8 cellular contexts compared by ENCODE assay signal in genomic region chr13:32669030-32669646, GRCh38.
A peak's percentile ranks its signal among the peaks of the same experiment; 100 is the strongest.
DNase-seq lines count a peak whose midpoint lies in the region; ATAC-seq, FAIRE-seq and TF ChIP-seq lines count a peak whose summit lies in the region.

No MANE protein-coding gene starts in this region.

- FAIRE-seq in GM19239 (lab: Jason Lieb, UNC) (peak; percentile 53), K562 (lab: Jason Lieb, UNC) (peak; percentile 69)

- H3K4me1 Mint-ChIP-seq in CD4-positive, alpha-beta T cell (ENCODE audit: low read depth) = peaks cover 10% of the 10 kb centered on the region

- H3K27me3 ChIP-seq in CD4-positive, alpha-beta T cell (ENCODE audit: control insufficient read depth, insufficient read depth, low read length) = no peaks in the 10 kb centered on the region
- no peaks in the 10 kb centered on the region for H3K27me3 ChIP-seq in K562 (ENCODE audit: control insufficient read depth in 2 of 2, insufficient read depth in 2 of 2, low read length in 2 of 2)

- H3K9me3 ChIP-seq in CD4-positive, alpha-beta T cell (ENCODE audit: control insufficient read depth, low read length) = no peaks in the 10 kb centered on the region
- H3K9me3 ChIP-seq in K562 (replicated peaks; ENCODE audit: control insufficient read depth, insufficient read depth, low read depth, low read length) = no peaks in the 10 kb centered on the region

- TF ChIP-seq EP300 in K562 (IDR thresholded peaks at IDR 0.05; ENCODE audit: low read length) = no peak

- no peaks in the 10 kb centered on the region for H3K9me1 ChIP-seq in K562 (ENCODE audit: control insufficient read depth, insufficient read depth, low read length)

- peaks cover 46% of the 10 kb centered on the region for H3K36me3 Mint-ChIP-seq in CD4-positive, alpha-beta T cell (ENCODE audit: low read depth)

- H3K4me3 Mint-ChIP-seq in CD4-positive, alpha-beta T cell = no peak overlapping the region

- no peaks in the 10 kb centered on the region for H4K20me1 ChIP-seq in K562 (replicated peaks; ENCODE audit: control insufficient read depth, insufficient read depth, low read length)

- H3K4me3 ChIP-seq in K562 = no peak overlapping the region

- H3K9ac ChIP-seq in K562 (ENCODE audit: insufficient read depth in 1 of 2, low read depth in 2 of 2, low read length in 2 of 2) = no peak overlapping the region

- H3K4me1 ChIP-seq in K562 (replicated peaks in 1 of 2; ENCODE audit: control insufficient read depth in 2 of 2, insufficient read depth in 2 of 2, low read length in 2 of 2) = no peaks in the 10 kb centered on the region

- H3K79me2 ChIP-seq in K562 (ENCODE audit: control insufficient read depth, insufficient read depth, low read length) = no peaks in the 10 kb centered on the region

- DNase-seq in CD4-positive, alpha-beta T cell = no peak
- DNase-seq in GM19239 (ENCODE audit: insufficient read length, low spot score) (no peak), NCI-H345 treated with DMSO at 0.1 percent for 48 hours (lab: John Stamatoyannopoulos, UW; ENCODE audit: unreplicated experiment) (peak; percentile 12), K562 (ENCODE audit: extremely low read depth in 1 of 4, low spot score in 3 of 4) (peak; percentile 22 to 51 (median 26)), left lobe of liver (ENCODE audit: low spot score) (no peak), HK-2 (ENCODE audit: unreplicated experiment) (no peak)
- no peak for DNase-seq in stimulated activated naive CD4-positive, alpha-beta T cell treated with Interleukin-2 at 50 U/mL for 16 hours (lab: John Stamatoyannopoulos, UW)

- CTCF ChIA-PET in CD4-positive, alpha-beta T cell (lab: Charles Lee) = interaction anchor here (0.7 to 5.2 kb wide), 8 partner anchors 8 to 83 kb away, joined by 3 to 41 read pairs (median 4); partner anchors contain the start of gene PDS5B
- CTCF ChIA-PET in K562 (lab: Yijun Ruan, JAX; ENCODE audit: low intra/inter-chr PET ratio) = interaction anchor here (0.6 to 2.0 kb wide), 2 partner anchors 82 to 288 kb away, joined by 4 to 15 read pairs; partner anchors contain the start of gene PDS5B

- H3K9me3 Mint-ChIP-seq in CD4-positive, alpha-beta T cell = no peaks in the 10 kb centered on the region

- TF ChIP-seq POLR2A in K562 (conservative IDR thresholded peaks at IDR 0.05) = no peak

- peak; percentile 22 to 41; a peak in 3 of 4 replicates for TF ChIP-seq RAD21 in K562 (CRISPR knock-in tag; conservative IDR thresholded peaks at IDR 0.05 in 1 of 2, IDR thresholded peaks at IDR 0.05 in 1 of 2)

- 45% methylated on average over 3 of the region's 3 CpGs for WGBS in K562 (ENCODE audit: insufficient coverage, low coverage, missing lambda C conversion rate)

- POLR2A ChIA-PET in CD4-positive, alpha-beta T cell (lab: Charles Lee) = interaction anchor here (0.7 to 1.3 kb wide), 5 partner anchors 20 to 874 kb away, joined by 3 to 4 read pairs (median 3); partner anchors contain the start of gene PDS5B
- POLR2A ChIA-PET in K562 (lab: Yijun Ruan, JAX) = interaction anchor here (0.6 to 1.2 kb wide), 5 partner anchors 11 to 367 kb away, joined by 3 to 4 read pairs (median 3); no protein-coding TSS in a partner anchor

- in situ Hi-C loops in K562 (cut with MboI) = no loop called here

- H3K27me3 Mint-ChIP-seq in CD4-positive, alpha-beta T cell = no peaks in the 10 kb centered on the region

- no TSS peak for BruUV-seq in K562 (replicated peaks; lab: Mats Ljungman, UMichigan)

- TF ChIP-seq CTCF in CD4-positive, alpha-beta T cell (IDR thresholded peaks at IDR 0.05) = peak; percentile 71
- TF ChIP-seq CTCF in K562 (IDR thresholded peaks at IDR 0.05 in 2 of 3, conservative IDR thresholded peaks at IDR 0.05 in 1 of 3; ENCODE audit: insufficient read depth in 2 of 3, low read depth in 1 of 3, low read length in 3 of 3) = peak; percentile 40 to 68 (median 50); a peak in 4 of 6 replicates

- intact Hi-C loops in CD4-positive, alpha-beta T cell (cut with DNase I, micrococcal nuclease) = loop anchor here in 1 of 2 experiments (1.0 kb wide), 1 partner anchor 83 kb away; the partner anchor contains the start of gene PDS5B
- intact Hi-C loops in K562 (cut with micrococcal nuclease) = no loop called here

- H3K27ac ChIP-seq in CD4-positive, alpha-beta T cell (ENCODE audit: low read depth, low read length) = no peak overlapping the region
- no peak overlapping the region for H3K27ac ChIP-seq in K562 (ENCODE audit: extremely low read depth, low read depth, low read length)

- peak; percentile 68 for ATAC-seq in CD4-positive, alpha-beta T cell (ENCODE audit: poor library complexity)
- ATAC-seq in K562 = peak; percentile 79
- peak; percentile 86 for ATAC-seq in left lobe of liver
- no peak for ATAC-seq in HG03139 (IDR thresholded peaks at IDR 0.05; ENCODE audit: unreplicated experiment)

- 0 out of 3 replicates have a peak, but pooled peaks cover 5% of the 10 kb centered on the region for H3K36me3 ChIP-seq in K562 (ENCODE audit: control insufficient read depth, insufficient read depth, low read length)

- no peak overlapping the region for H2AFZ ChIP-seq in K562 (ENCODE audit: low read depth, low read length)

- no peak overlapping the region for H3K4me2 ChIP-seq in K562 (ENCODE audit: insufficient read depth, low read length)

- no peak overlapping the region for H3K27ac Mint-ChIP-seq in CD4-positive, alpha-beta T cell

TF ChIP-seq in K562, 482 proteins besides CTCF, POLR2A, EP300 and RAD21:
- TF ChIP-seq, protein P1, sequence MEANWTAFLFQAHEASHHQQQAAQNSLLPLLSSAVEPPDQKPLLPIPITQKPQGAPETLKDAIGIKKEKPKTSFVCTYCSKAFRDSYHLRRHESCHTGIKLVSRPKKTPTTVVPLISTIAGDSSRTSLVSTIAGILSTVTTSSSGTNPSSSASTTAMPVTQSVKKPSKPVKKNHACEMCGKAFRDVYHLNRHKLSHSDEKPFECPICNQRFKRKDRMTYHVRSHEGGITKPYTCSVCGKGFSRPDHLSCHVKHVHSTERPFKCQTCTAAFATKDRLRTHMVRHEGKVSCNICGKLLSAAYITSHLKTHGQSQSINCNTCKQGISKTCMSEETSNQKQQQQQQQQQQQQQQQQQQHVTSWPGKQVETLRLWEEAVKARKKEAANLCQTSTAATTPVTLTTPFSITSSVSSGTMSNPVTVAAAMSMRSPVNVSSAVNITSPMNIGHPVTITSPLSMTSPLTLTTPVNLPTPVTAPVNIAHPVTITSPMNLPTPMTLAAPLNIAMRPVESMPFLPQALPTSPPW (CRISPR knock-in tag; IDR thresholded peaks at IDR 0.05) = 0 out of 2 replicates have a peak, but pooled peaks have one; percentile 22
- TF ChIP-seq SMC3 (conservative IDR thresholded peaks at IDR 0.05; ENCODE audit: insufficient read depth, low read depth, low read length) = peak; percentile 33; the same call in 1 of the 2 replicates
- no peak for TF ChIP-seq STAG1 (CRISPR knock-in tag; IDR thresholded peaks at IDR 0.05; ENCODE audit: borderline replicate concordance)
- peak; percentile 98 for TF ChIP-seq ZNF384 (IDR thresholded peaks at IDR 0.05; ENCODE audit: low read depth, low read length)
TF ChIP-seq in K562: peak in this region for 3.

Comparison
In these comparisons a context has a peak if more than half of its experiments do, and no peak if none do; other contexts are left out.
1. DNase-seq: peak in NCI-H345 treated with DMSO at 0.1 percent for 48 hours (single experiment) and K562 (4 of 4); none in CD4-positive, alpha-beta T cell (0 of 10), GM19239 (single experiment), left lobe of liver (single experiment), stimulated activated naive CD4-positive, alpha-beta T cell treated with Interleukin-2 at 50 U/mL for 16 hours (single experiment) and HK-2 (single experiment).